In genomic region chr5:138352722-138353549, GRCh38 we compare ENCODE assay signal across 8 cellular contexts. TPM values are rescaled to one million over a fixed set of nuclear protein-coding genes. Genes with fewer than 3 reads are reported as not detected.
A peak's percentile ranks its signal among the peaks of the same experiment; 100 is the strongest.
DNase-seq lines count a peak whose midpoint lies in the region; ATAC-seq lines count a peak whose summit lies in the region.

No MANE protein-coding gene starts in this region.

- H3K36me3 Mint-ChIP-seq in activated CD4-positive, alpha-beta memory T cell treated with anti-CD3 and anti-CD28 coated beads, Interleukin-2, amount 10 ng/mL, durations not matched to agents 7 days and 5 days (ENCODE audit: low read depth) = peaks cover 44% of the 10 kb centered on the region

- H3K27ac Mint-ChIP-seq in activated CD4-positive, alpha-beta memory T cell treated with anti-CD3 and anti-CD28 coated beads, Interleukin-2, amount 10 ng/mL, durations not matched to agents 7 days and 5 days = peak overlapping the region; percentile 91

- peak; percentile 50 for ATAC-seq in HG02798 (IDR thresholded peaks at IDR 0.05; ENCODE audit: poor library complexity, unreplicated experiment)

- peak overlapping the region; percentile 94 for H3K4me3 Mint-ChIP-seq in activated CD4-positive, alpha-beta memory T cell treated with anti-CD3 and anti-CD28 coated beads, Interleukin-2, amount 10 ng/mL, durations not matched to agents 7 days and 5 days

- H3K4me1 Mint-ChIP-seq in activated CD4-positive, alpha-beta memory T cell treated with anti-CD3 and anti-CD28 coated beads, Interleukin-2, amount 10 ng/mL, durations not matched to agents 7 days and 5 days = peaks cover 42% of the 10 kb centered on the region

- H3K9me3 Mint-ChIP-seq in activated CD4-positive, alpha-beta memory T cell treated with anti-CD3 and anti-CD28 coated beads, Interleukin-2, amount 10 ng/mL, durations not matched to agents 7 days and 5 days = peaks cover 8% of the 10 kb centered on the region

- H3K4me3 ChIP-seq in effector memory CD4-positive, alpha-beta T cell (ENCODE audit: insufficient read depth, low read depth, low read length, poor library complexity, severe bottlenecking) = peak overlapping the region; percentile 89

- peak overlapping the region; percentile 81 for H3K27ac ChIP-seq in effector memory CD4-positive, alpha-beta T cell (ENCODE audit: insufficient read depth, low read length, poor library complexity, severe bottlenecking)

- CTCF ChIA-PET in activated CD4-positive, alpha-beta memory T cell treated with anti-CD3 and anti-CD28 coated beads, Interleukin-2, amount 10 ng/mL, durations not matched to agents 7 days and 5 days (lab: Charles Lee) = interaction anchor here (0.5 to 9.7 kb wide), 52 partner anchors 8 to 601 kb away, joined by 3 to 387 read pairs (median 4); partner anchors contain the start of genes BRD8, CDC23, CDC25C and EGR1

- DNase-seq in NCI-H2081 (lab: John Stamatoyannopoulos, UW) (peak; percentile 29 to 46), NCI-H2081 treated with DMSO at 0.1 percent for 48 hours (lab: John Stamatoyannopoulos, UW) (no peak), NCI-H226 (peak; percentile 33), mesenteric fat pad (ENCODE audit: low spot score) (peak; percentile 92)
- DNase-seq in activated CD4-positive, alpha-beta memory T cell treated with anti-CD3 and anti-CD28 coated beads, Interleukin-2, amount 10 ng/mL, durations not matched to agents 7 days and 5 days = peak; percentile 76
- peak; percentile 59 to 68 (median 66) for DNase-seq in effector memory CD4-positive, alpha-beta T cell
- peak; percentile 34 to 53 for DNase-seq in stimulated activated CD8-positive, alpha-beta memory T cell treated with anti-CD3 and anti-CD28 coated beads, Interleukin-15, amount 100 ng/mL, for 4 hours (ENCODE audit: low read depth in 2 of 2)

- no peaks in the 10 kb centered on the region for H3K36me3 ChIP-seq in effector memory CD4-positive, alpha-beta T cell (ENCODE audit: control insufficient read depth, insufficient read depth, low read length)

- H3K9me3 ChIP-seq in effector memory CD4-positive, alpha-beta T cell (ENCODE audit: control insufficient read depth, low read length) = no peaks in the 10 kb centered on the region

- no peaks in the 10 kb centered on the region for H3K27me3 Mint-ChIP-seq in activated CD4-positive, alpha-beta memory T cell treated with anti-CD3 and anti-CD28 coated beads, Interleukin-2, amount 10 ng/mL, durations not matched to agents 7 days and 5 days

- H3K27me3 ChIP-seq in effector memory CD4-positive, alpha-beta T cell (replicated peaks; ENCODE audit: control insufficient read depth, insufficient read depth, low read length, poor library complexity, severe bottlenecking) = no peaks in the 10 kb centered on the region

- peaks cover 15% of the 10 kb centered on the region for H3K4me1 ChIP-seq in effector memory CD4-positive, alpha-beta T cell (ENCODE audit: control insufficient read depth, insufficient read depth, low read length, poor library complexity, severe bottlenecking)

- POLR2A ChIA-PET in activated CD4-positive, alpha-beta memory T cell treated with anti-CD3 and anti-CD28 coated beads, Interleukin-2, amount 10 ng/mL, durations not matched to agents 7 days and 5 days (lab: Charles Lee) = interaction anchor here (0.6 to 6.5 kb wide), 23 partner anchors 9 to 1209 kb away, joined by 3 to 182 read pairs (median 3); partner anchors contain the start of genes BRD8, CDC23, CDC25C and EGR1

RNA-seq across cellular contexts. Expression of gene KDM3B, which starts 0.5 kb away (rescaled TPM):
- 10 to 100 TPM; 51.9 to 57.9 TPM for total RNA-seq in activated CD4-positive, alpha-beta memory T cell treated with anti-CD3 and anti-CD28 coated beads, Interleukin-2, amount 10 ng/mL, durations not matched to agents 7 days and 5 days
- total RNA-seq in mesenteric fat pad = 54.1 TPM

RNA-seq across cellular contexts. Expression of gene FAM53C, which starts 14.9 kb away (rescaled TPM):
- total RNA-seq in activated CD4-positive, alpha-beta memory T cell treated with anti-CD3 and anti-CD28 coated beads, Interleukin-2, amount 10 ng/mL, durations not matched to agents 7 days and 5 days = 10 to 100 TPM; 21.7 to 27.1 TPM
- total RNA-seq in mesenteric fat pad = 25.7 TPM

RNA-seq across cellular contexts. Expression of gene CDC25C, which starts 21.3 kb away (rescaled TPM):
- total RNA-seq in activated CD4-positive, alpha-beta memory T cell treated with anti-CD3 and anti-CD28 coated beads, Interleukin-2, amount 10 ng/mL, durations not matched to agents 7 days and 5 days = 10 to 100 TPM; 15.2 to 18.4 TPM
- not detected for total RNA-seq in mesenteric fat pad

Comparison
In these comparisons a context has a peak if more than half of its experiments do, and no peak if none do; other contexts are left out.
1. RNA of gene CDC25C, which starts 21.3 kb away (total RNA-seq): 15.2 to 18.4 TPM in activated CD4-positive, alpha-beta memory T cell treated with anti-CD3 and anti-CD28 coated beads, Interleukin-2, amount 10 ng/mL, durations not matched to agents 7 days and 5 days; not detected in mesenteric fat pad (single experiment); every median in the first group is over 10 times any median in the second.